In the genomic region with DNA sequence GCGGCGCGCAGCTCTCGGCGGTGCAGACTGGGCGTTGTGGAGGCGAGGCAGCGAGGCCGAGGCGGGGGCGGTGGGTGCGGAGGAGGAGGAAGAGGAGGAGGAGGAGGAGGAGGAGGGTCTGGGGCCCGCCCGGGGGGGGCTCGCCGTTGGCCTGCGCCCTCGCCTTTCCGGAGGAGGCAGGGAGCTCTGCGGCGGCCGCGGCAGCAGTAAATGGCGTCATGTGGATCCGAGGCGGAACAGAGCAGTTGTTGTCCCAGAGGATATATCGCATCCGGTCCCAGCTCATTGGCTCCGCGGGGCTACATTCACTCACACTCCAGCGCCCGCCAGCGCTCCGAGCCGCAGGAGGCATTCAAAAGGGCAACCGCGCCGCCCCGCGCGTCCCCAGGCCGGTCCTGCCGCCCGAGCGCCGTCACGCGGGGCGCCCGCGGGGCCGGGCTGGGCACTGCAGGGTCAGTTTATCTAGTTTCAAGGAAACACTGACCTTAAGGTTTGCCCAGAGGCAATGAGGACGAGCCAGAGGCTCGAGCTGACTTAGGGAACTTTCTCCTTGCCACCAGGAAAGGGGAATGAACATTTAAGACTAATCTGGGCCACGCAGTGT, we compare ENCODE assay signal across 1 cellular context.
A peak's percentile ranks its signal among the peaks of the same experiment; 100 is the strongest.
TF ChIP-seq lines count a peak whose summit lies in the region.

A gene with protein sequence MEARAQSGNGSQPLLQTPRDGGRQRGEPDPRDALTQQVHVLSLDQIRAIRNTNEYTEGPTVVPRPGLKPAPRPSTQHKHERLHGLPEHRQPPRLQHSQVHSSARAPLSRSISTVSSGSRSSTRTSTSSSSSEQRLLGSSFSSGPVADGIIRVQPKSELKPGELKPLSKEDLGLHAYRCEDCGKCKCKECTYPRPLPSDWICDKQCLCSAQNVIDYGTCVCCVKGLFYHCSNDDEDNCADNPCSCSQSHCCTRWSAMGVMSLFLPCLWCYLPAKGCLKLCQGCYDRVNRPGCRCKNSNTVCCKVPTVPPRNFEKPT (minus strand): TSS at position 29 of the 604 bp plus-strand sequence. CDS start 3,421 bp downstream, outside the sequence.

TF ChIP-seq in HepG2, 621 proteins besides CTCF, POLR2A, EP300 and RAD21 (continued from another document and continues in another):
- TF ChIP-seq IKZF1 (IDR thresholded peaks at IDR 0.05) = no peak
- TF ChIP-seq MAZ (IDR thresholded peaks at IDR 0.05; ENCODE audit: borderline replicate concordance, low read depth, low read length) = peak; percentile 91; the same call in 1 of the 2 replicates
- no peak; the same call in 1 of the 2 replicates for TF ChIP-seq MAZ (CRISPR knock-in tag; IDR thresholded peaks at IDR 0.05; ENCODE audit: low read depth)
- no peak for TF ChIP-seq BRCA1 (CRISPR knock-in tag; IDR thresholded peaks at IDR 0.05)
- TF ChIP-seq ZNF350 (CRISPR knock-in tag; IDR thresholded peaks at IDR 0.05; ENCODE audit: borderline replicate concordance, low read depth) = no peak; the same call in 1 of the 2 replicates
- TF ChIP-seq, protein P1, sequence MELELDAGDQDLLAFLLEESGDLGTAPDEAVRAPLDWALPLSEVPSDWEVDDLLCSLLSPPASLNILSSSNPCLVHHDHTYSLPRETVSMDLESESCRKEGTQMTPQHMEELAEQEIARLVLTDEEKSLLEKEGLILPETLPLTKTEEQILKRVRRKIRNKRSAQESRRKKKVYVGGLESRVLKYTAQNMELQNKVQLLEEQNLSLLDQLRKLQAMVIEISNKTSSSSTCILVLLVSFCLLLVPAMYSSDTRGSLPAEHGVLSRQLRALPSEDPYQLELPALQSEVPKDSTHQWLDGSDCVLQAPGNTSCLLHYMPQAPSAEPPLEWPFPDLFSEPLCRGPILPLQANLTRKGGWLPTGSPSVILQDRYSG (CRISPR knock-in tag; IDR thresholded peaks at IDR 0.05) = no peak
- TF ChIP-seq, protein P2, sequence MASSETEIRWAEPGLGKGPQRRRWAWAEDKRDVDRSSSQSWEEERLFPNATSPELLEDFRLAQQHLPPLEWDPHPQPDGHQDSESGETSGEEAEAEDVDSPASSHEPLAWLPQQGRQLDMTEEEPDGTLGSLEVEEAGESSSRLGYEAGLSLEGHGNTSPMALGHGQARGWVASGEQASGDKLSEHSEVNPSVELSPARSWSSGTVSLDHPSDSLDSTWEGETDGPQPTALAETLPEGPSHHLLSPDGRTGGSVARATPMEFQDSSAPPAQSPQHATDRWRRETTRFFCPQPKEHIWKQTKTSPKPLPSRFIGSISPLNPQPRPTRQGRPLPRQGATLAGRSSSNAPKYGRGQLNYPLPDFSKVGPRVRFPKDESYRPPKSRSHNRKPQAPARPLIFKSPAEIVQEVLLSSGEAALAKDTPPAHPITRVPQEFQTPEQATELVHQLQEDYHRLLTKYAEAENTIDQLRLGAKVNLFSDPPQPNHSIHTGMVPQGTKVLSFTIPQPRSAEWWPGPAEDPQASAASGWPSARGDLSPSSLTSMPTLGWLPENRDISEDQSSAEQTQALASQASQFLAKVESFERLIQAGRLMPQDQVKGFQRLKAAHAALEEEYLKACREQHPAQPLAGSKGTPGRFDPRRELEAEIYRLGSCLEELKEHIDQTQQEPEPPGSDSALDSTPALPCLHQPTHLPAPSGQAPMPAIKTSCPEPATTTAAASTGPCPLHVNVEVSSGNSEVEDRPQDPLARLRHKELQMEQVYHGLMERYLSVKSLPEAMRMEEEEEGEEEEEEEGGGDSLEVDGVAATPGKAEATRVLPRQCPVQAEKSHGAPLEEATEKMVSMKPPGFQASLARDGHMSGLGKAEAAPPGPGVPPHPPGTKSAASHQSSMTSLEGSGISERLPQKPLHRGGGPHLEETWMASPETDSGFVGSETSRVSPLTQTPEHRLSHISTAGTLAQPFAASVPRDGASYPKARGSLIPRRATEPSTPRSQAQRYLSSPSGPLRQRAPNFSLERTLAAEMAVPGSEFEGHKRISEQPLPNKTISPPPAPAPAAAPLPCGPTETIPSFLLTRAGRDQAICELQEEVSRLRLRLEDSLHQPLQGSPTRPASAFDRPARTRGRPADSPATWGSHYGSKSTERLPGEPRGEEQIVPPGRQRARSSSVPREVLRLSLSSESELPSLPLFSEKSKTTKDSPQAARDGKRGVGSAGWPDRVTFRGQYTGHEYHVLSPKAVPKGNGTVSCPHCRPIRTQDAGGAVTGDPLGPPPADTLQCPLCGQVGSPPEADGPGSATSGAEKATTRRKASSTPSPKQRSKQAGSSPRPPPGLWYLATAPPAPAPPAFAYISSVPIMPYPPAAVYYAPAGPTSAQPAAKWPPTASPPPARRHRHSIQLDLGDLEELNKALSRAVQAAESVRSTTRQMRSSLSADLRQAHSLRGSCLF (CRISPR knock-in tag; IDR thresholded peaks at IDR 0.05; ENCODE audit: borderline replicate concordance) = no peak
- TF ChIP-seq ZSCAN30 (CRISPR knock-in tag; IDR thresholded peaks at IDR 0.05) = no peak
- TF ChIP-seq POLR2AphosphoS2 (IDR thresholded peaks at IDR 0.05; ENCODE audit: low read depth, low read length) = no peak
- no peak for TF ChIP-seq SIX1 (CRISPR knock-in tag; IDR thresholded peaks at IDR 0.05; ENCODE audit: borderline replicate concordance)
- TF ChIP-seq, protein P3, sequence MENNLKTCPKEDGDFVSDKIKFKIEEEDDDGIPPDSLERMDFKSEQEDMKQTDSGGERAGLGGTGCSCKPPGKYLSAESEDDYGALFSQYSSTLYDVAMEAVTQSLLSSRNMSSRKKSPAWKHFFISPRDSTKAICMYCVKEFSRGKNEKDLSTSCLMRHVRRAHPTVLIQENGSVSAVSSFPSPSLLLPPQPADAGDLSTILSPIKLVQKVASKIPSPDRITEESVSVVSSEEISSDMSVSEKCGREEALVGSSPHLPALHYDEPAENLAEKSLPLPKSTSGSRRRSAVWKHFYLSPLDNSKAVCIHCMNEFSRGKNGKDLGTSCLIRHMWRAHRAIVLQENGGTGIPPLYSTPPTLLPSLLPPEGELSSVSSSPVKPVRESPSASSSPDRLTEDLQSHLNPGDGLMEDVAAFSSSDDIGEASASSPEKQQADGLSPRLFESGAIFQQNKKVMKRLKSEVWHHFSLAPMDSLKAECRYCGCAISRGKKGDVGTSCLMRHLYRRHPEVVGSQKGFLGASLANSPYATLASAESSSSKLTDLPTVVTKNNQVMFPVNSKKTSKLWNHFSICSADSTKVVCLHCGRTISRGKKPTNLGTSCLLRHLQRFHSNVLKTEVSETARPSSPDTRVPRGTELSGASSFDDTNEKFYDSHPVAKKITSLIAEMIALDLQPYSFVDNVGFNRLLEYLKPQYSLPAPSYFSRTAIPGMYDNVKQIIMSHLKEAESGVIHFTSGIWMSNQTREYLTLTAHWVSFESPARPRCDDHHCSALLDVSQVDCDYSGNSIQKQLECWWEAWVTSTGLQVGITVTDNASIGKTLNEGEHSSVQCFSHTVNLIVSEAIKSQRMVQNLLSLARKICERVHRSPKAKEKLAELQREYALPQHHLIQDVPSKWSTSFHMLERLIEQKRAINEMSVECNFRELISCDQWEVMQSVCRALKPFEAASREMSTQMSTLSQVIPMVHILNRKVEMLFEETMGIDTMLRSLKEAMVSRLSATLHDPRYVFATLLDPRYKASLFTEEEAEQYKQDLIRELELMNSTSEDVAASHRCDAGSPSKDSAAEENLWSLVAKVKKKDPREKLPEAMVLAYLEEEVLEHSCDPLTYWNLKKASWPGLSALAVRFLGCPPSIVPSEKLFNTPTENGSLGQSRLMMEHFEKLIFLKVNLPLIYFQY (CRISPR knock-in tag; IDR thresholded peaks at IDR 0.05; ENCODE audit: borderline replicate concordance) = no peak
- TF ChIP-seq ZNF24 (IDR thresholded peaks at IDR 0.05) = no peak
- TF ChIP-seq SRY (CRISPR knock-in tag; IDR thresholded peaks at IDR 0.05) = no peak; the same call in 1 of the 2 replicates
- peak; percentile 68 for TF ChIP-seq SALL1 (CRISPR knock-in tag; IDR thresholded peaks at IDR 0.05)
- TF ChIP-seq, protein P4, sequence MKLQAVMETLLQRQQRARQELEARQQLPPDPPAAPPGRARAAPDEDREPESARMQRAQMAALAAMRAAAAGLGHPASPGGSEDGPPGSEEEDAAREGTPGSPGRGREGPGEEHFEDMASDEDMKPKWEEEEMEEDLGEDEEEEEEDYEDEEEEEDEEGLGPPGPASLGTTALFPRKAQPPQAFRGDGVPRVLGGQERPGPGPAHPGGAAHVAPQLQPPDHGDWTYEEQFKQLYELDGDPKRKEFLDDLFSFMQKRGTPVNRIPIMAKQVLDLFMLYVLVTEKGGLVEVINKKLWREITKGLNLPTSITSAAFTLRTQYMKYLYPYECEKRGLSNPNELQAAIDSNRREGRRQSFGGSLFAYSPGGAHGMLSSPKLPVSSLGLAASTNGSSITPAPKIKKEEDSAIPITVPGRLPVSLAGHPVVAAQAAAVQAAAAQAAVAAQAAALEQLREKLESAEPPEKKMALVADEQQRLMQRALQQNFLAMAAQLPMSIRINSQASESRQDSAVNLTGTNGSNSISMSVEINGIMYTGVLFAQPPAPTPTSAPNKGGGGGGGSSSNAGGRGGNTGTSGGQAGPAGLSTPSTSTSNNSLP (IDR thresholded peaks at IDR 0.05; ENCODE audit: low read depth, low read length) = no peak
- no peak; the same call in 1 of the 2 replicates for TF ChIP-seq RARA (CRISPR knock-in tag; IDR thresholded peaks at IDR 0.05)
- no peak for TF ChIP-seq ZNF296 (CRISPR knock-in tag; conservative IDR thresholded peaks at IDR 0.05)
- TF ChIP-seq ZNF569 (CRISPR knock-in tag; IDR thresholded peaks at IDR 0.05; ENCODE audit: borderline replicate concordance) = no peak
- TF ChIP-seq, protein P5, sequence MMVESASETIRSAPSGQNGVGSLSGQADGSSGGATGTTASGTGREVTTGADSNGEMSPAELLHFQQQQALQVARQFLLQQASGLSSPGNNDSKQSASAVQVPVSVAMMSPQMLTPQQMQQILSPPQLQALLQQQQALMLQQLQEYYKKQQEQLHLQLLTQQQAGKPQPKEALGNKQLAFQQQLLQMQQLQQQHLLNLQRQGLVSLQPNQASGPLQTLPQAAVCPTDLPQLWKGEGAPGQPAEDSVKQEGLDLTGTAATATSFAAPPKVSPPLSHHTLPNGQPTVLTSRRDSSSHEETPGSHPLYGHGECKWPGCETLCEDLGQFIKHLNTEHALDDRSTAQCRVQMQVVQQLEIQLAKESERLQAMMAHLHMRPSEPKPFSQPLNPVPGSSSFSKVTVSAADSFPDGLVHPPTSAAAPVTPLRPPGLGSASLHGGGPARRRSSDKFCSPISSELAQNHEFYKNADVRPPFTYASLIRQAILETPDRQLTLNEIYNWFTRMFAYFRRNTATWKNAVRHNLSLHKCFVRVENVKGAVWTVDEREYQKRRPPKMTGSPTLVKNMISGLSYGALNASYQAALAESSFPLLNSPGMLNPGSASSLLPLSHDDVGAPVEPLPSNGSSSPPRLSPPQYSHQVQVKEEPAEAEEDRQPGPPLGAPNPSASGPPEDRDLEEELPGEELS (CRISPR knock-in tag; IDR thresholded peaks at IDR 0.05) = peak; percentile 70
- TF ChIP-seq CHD2 (IDR thresholded peaks at IDR 0.05; ENCODE audit: low read depth, low read length) = no peak
- 0 out of 2 replicates have a peak, but pooled peaks have one; percentile 18 for TF ChIP-seq RXRA (CRISPR knock-in tag; IDR thresholded peaks at IDR 0.05)
- TF ChIP-seq, protein P6, sequence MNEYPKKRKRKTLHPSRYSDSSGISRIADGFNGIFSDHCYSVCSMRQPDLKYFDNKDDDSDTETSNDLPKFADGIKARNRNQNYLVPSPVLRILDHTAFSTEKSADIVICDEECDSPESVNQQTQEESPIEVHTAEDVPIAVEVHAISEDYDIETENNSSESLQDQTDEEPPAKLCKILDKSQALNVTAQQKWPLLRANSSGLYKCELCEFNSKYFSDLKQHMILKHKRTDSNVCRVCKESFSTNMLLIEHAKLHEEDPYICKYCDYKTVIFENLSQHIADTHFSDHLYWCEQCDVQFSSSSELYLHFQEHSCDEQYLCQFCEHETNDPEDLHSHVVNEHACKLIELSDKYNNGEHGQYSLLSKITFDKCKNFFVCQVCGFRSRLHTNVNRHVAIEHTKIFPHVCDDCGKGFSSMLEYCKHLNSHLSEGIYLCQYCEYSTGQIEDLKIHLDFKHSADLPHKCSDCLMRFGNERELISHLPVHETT (CRISPR knock-in tag; conservative IDR thresholded peaks at IDR 0.05) = no peak
- peak; percentile 29 for TF ChIP-seq PHF5A (CRISPR knock-in tag; IDR thresholded peaks at IDR 0.05; ENCODE audit: low read depth, unreplicated experiment)
- peak; percentile 61; the same call in 1 of the 2 replicates for TF ChIP-seq FOXO1 (CRISPR knock-in tag; IDR thresholded peaks at IDR 0.05)
- TF ChIP-seq SP140L (CRISPR knock-in tag; IDR thresholded peaks at IDR 0.05; ENCODE audit: borderline replicate concordance) = no peak
- TF ChIP-seq, protein P7, sequence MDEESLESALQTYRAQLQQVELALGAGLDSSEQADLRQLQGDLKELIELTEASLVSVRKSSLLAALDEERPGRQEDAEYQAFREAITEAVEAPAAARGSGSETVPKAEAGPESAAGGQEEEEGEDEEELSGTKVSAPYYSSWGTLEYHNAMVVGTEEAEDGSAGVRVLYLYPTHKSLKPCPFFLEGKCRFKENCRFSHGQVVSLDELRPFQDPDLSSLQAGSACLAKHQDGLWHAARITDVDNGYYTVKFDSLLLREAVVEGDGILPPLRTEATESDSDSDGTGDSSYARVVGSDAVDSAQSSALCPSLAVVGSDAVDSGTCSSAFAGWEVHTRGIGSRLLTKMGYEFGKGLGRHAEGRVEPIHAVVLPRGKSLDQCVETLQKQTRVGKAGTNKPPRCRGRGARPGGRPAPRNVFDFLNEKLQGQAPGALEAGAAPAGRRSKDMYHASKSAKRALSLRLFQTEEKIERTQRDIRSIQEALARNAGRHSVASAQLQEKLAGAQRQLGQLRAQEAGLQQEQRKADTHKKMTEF (CRISPR knock-in tag; IDR thresholded peaks at IDR 0.05) = peak; percentile 84; the same call in 1 of the 2 replicates
- TF ChIP-seq PCBP2 (optimal IDR thresholded peaks at IDR 0.05; ENCODE audit: low read depth, low read length, poor library complexity, severe bottlenecking) = no peak
- TF ChIP-seq HOXA3 (CRISPR knock-in tag; IDR thresholded peaks at IDR 0.05) = peak; percentile 91
- no peak for TF ChIP-seq SOX6 (IDR thresholded peaks at IDR 0.05)
- TF ChIP-seq SOX6 (CRISPR knock-in tag; IDR thresholded peaks at IDR 0.05) = peak; percentile 63
- TF ChIP-seq ATRX (CRISPR knock-in tag; IDR thresholded peaks at IDR 0.05; ENCODE audit: borderline replicate concordance) = no peak
- TF ChIP-seq, protein P8, sequence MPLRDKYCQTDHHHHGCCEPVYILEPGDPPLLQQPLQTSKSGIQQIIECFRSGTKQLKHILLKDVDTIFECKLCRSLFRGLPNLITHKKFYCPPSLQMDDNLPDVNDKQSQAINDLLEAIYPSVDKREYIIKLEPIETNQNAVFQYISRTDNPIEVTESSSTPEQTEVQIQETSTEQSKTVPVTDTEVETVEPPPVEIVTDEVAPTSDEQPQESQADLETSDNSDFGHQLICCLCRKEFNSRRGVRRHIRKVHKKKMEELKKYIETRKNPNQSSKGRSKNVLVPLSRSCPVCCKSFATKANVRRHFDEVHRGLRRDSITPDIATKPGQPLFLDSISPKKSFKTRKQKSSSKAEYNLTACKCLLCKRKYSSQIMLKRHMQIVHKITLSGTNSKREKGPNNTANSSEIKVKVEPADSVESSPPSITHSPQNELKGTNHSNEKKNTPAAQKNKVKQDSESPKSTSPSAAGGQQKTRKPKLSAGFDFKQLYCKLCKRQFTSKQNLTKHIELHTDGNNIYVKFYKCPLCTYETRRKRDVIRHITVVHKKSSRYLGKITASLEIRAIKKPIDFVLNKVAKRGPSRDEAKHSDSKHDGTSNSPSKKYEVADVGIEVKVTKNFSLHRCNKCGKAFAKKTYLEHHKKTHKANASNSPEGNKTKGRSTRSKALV (CRISPR knock-in tag; IDR thresholded peaks at IDR 0.05) = peak; percentile 79; the same call in 1 of the 2 replicates
